ENCODE assay signal across 8 cellular contexts in the genomic region with DNA sequence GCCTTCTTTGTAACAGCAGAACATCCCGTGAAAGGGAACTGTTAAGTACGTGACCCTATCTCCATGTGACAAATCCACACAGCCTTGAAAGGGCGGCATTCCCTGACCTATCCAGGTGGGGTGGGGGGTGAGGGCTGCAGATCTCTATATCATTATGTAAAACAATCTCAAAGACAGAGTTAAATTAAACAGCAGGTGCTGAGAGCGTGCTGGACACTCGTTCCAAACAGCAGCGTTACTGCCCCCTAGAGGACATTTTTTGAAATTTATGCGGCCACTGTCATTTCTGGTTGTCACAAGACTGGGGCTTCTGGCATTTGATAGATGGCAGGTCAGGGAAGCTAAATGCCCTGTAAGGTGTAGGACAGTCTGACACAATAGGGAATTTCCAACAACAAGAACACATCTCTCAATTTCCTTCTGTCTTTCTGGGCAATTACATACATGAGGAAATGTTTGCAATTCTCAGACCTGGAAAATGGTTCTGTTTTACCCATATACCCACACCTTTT. TPM values are rescaled to one million over a fixed set of nuclear protein-coding genes. Genes with fewer than 3 reads are reported as not detected.
DNase-seq lines count a peak whose midpoint lies in the region; ATAC-seq and TF ChIP-seq lines count a peak whose summit lies in the region.

No MANE protein-coding gene starts in this region.

- H3K4me1 Mint-ChIP-seq in naive B cell = peaks cover 10 to 32% (median 17%) of the 10 kb centered on the region in 3 donors

- H3K4me3 ChIP-seq in OCI-LY7 (ENCODE audit: low read depth, low read length, poor library complexity, severe bottlenecking) (peak overlapping the region; percentile 4), tibial artery (no peak overlapping the region)

- H2AFZ ChIP-seq in OCI-LY7 (ENCODE audit: low read length) = peak overlapping the region; percentile 83; the same call in 1 of the 2 replicates

- no TSS peak for BruUV-seq in OCI-LY7 (replicated peaks; lab: Mats Ljungman, UMichigan)

- H3K9me3 ChIP-seq in OCI-LY7 (ENCODE audit: low read length) (no peaks in the 10 kb centered on the region), tibial artery (no peaks in the 10 kb centered on the region)

- H3K27ac ChIP-seq in OCI-LY7 (ENCODE audit: low read depth, low read length, poor library complexity, severe bottlenecking) (peak overlapping the region; percentile 61), tibial artery (no peak overlapping the region)

- peak overlapping the region in 3 of 6 donors; percentile 47 to 64 (median 55) for H3K27ac Mint-ChIP-seq in naive B cell

- no peaks in the 10 kb centered on the region for H3K36me3 Mint-ChIP-seq in naive B cell

- DNase-seq in Caki2 (ENCODE audit: low read depth) (peak; percentile 88), KBM-7 (peak; percentile 83), OCI-LY7 (ENCODE audit: low spot score) (peak; percentile 90), activated T-cell treated with anti-CD3 and anti-CD28 coated beads for 4 hours (peak; percentile 64), erythroblast (lab: John Stamatoyannopoulos, UW) (peak; percentile 85 to 92), naive B cell (peak; percentile 75), tibial artery (peak in 1 of 2 donors; percentile 80)

- H3K9me3 Mint-ChIP-seq in naive B cell = no peaks in the 10 kb centered on the region

- peaks cover 0 to 6% of the 10 kb centered on the region in 2 donors for H3K27me3 ChIP-seq in tibial artery

- H3K79me2 ChIP-seq in OCI-LY7 (ENCODE audit: insufficient read depth, low read depth, low read length) = no peaks in the 10 kb centered on the region

- no peaks in the 10 kb centered on the region for H3K9me2 ChIP-seq in OCI-LY7 (ENCODE audit: insufficient read depth, low read length)

- ATAC-seq in naive B cell (ENCODE audit: low read depth in 2 of 2) (peak; percentile 38 to 42), GM21360 (IDR thresholded peaks at IDR 0.05; ENCODE audit: unreplicated experiment) (no peak)

- TF ChIP-seq CTCF in OCI-LY7 (conservative IDR thresholded peaks at IDR 0.05; ENCODE audit: low read length) (peak; percentile 96), tibial artery (IDR thresholded peaks at IDR 0.05) (peak; percentile 78 to 79)

- peaks cover 66% of the 10 kb centered on the region for H3K4me1 ChIP-seq in OCI-LY7 (ENCODE audit: insufficient read depth, low read length, poor library complexity, severe bottlenecking)
- H3K4me1 ChIP-seq in tibial artery = peaks cover 0 to 9% (median 2%) of the 10 kb centered on the region in 4 donors

- no peaks in the 10 kb centered on the region for H4K20me1 ChIP-seq in OCI-LY7 (ENCODE audit: insufficient read depth, low read length)

- intact Hi-C loops in OCI-LY7 (cut with micrococcal nuclease; ENCODE audit: unreplicated experiment) (no loop called here), tibial artery (cut with DNase I; ENCODE audit: low total_unique reads) (loop anchor here (2.0 kb wide), 1 partner anchor 121 kb away; no protein-coding TSS in a partner anchor)

- H3K27me3 Mint-ChIP-seq in naive B cell = no peaks in the 10 kb centered on the region

- in situ Hi-C loops in Caki2 (cut with HindIII; ENCODE audit: low pct_unique_long_range_greater_than_20kb, low sequenced_read_pairs) (no loop called here), KBM-7 (cut with MboI; ENCODE audit: low pct_unique_long_range_greater_than_20kb, low sequenced_read_pairs) (no loop called here)

- TF ChIP-seq POLR2A in erythroblast (IDR thresholded peaks at IDR 0.05; ENCODE audit: low read length) = no peak

- peak overlapping the region; percentile 52 for H3K4me2 ChIP-seq in OCI-LY7 (ENCODE audit: low read length)

- H3K4me3 Mint-ChIP-seq in naive B cell = peak overlapping the region in 2 of 8 donors; percentile 5 to 57

- CTCF ChIA-PET in OCI-LY7 (lab: Charles Lee; ENCODE audit: unreplicated experiment) = interaction anchor here (0.9 to 1.5 kb wide), 2 partner anchors 16 to 121 kb away, joined by 3 to 4 read pairs; no protein-coding TSS in a partner anchor

- no peaks in the 10 kb centered on the region for H3K36me3 ChIP-seq in OCI-LY7 (ENCODE audit: insufficient read depth, low read length)
- no peaks in the 10 kb centered on the region for H3K36me3 ChIP-seq in tibial artery

- POLR2A ChIA-PET in OCI-LY7 (lab: Charles Lee) = interaction anchor here (0.5 kb wide), 1 partner anchor 190 kb away, joined by 6 read pairs; no protein-coding TSS in a partner anchor

RNA-seq across cellular contexts. Expression of a gene that starts 6.7 kb away (rescaled TPM):
- total RNA-seq in Caki2 (2014; rRNA removed; shearing (Covaris generic); ENCODE audit: low replicate concordance) = 223 and 249 TPM in 2 replicates
- total RNA-seq in OCI-LY7 (2014; rRNA removed; shearing (Covaris generic)) = 135 and 156 TPM in 2 replicates
- 142 and 159 TPM in 2 replicates for total RNA-seq in OCI-LY7 (2022)
- 100 to 1,000 TPM in 3 of 6 donors, 10 to 100 TPM in 3; 87.3 to 143 (median 103) TPM for polyA plus RNA-seq in naive B cell (ENCODE audit: low read depth in 6 of 6)

RNA-seq across cellular contexts. Expression of a gene that starts 13.8 kb away (rescaled TPM):
- total RNA-seq in Caki2 (2014; rRNA removed; shearing (Covaris generic); ENCODE audit: low replicate concordance) = 454 and 543 TPM in 2 replicates
- total RNA-seq in OCI-LY7 (2014; rRNA removed; shearing (Covaris generic)) = 185 and 203 TPM in 2 replicates
- total RNA-seq in OCI-LY7 (2022) = 228 and 247 TPM in 2 replicates
- polyA plus RNA-seq in naive B cell (ENCODE audit: low read depth in 6 of 6) = 100 to 1,000 TPM; 102 to 198 (median 110) TPM

RNA-seq across cellular contexts. Expression of a gene that starts 22.9 kb away (rescaled TPM):
- total RNA-seq in Caki2 (2014; rRNA removed; shearing (Covaris generic); ENCODE audit: low replicate concordance) = 2.2 TPM in 1 of 2 replicates, not detected in the other
- total RNA-seq in OCI-LY7 (2014; rRNA removed; shearing (Covaris generic)) = 0.09 TPM in 1 of 2 replicates, not detected in the other
- total RNA-seq in OCI-LY7 (2022) = 0.24 TPM in 1 of 2 replicates, not detected in the other
- under 1 TPM in 2 of 6 donors, not detected in 4; 0.13 to 0.16 TPM for polyA plus RNA-seq in naive B cell (ENCODE audit: low read depth in 6 of 6)

RNA-seq across cellular contexts. Expression of a gene that starts 32.3 kb away (rescaled TPM):
- 8.3 and 14.4 TPM in 2 replicates for total RNA-seq in Caki2 (2014; rRNA removed; shearing (Covaris generic); ENCODE audit: low replicate concordance)
- total RNA-seq in OCI-LY7 (2014; rRNA removed; shearing (Covaris generic)) = 3.4 and 8.8 TPM in 2 replicates
- total RNA-seq in OCI-LY7 (2022) = 4.2 and 4.6 TPM in 2 replicates
- polyA plus RNA-seq in naive B cell (ENCODE audit: low read depth in 6 of 6) = under 1 TPM in 2 of 6 donors, not detected in 4; 0.21 to 0.29 TPM

RNA-seq across cellular contexts. Expression of a gene that starts 58.1 kb away (rescaled TPM):
- 0.26 and 3.3 TPM in 2 replicates for total RNA-seq in Caki2 (2014; rRNA removed; shearing (Covaris generic); ENCODE audit: low replicate concordance)
- 0.44 and 0.57 TPM in 2 replicates for total RNA-seq in OCI-LY7 (2014; rRNA removed; shearing (Covaris generic))
- total RNA-seq in OCI-LY7 (2022) = 0.46 and 0.63 TPM in 2 replicates
- polyA plus RNA-seq in naive B cell (ENCODE audit: low read depth in 6 of 6) = 1 to 10 TPM in 5 of 6 donors, under 1 TPM in 1; 0.70 to 7.1 (median 5.1) TPM
